In the genomic region with DNA sequence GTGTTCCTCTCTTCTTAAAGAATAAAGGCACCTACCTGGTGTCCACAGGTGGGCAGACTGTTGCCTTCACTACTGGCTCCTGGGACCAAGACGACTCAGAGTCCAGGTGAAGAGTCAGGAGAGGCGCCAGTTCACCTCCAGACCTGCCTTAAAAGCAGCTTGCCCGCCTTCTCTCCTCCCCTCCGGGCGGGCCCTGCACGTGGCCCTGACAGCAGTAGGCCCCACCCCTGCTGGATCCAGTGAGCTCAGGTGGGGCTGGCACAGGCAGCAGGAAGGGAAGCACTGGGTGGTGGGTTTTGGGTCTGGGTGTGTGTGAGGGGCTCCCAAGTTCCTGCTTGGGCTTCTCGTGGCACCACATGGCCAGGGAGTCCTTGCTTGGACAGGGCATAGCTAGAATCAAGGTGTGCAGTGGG, we compare ENCODE assay signal across 17 cellular contexts. TPM values are rescaled to one million over a fixed set of nuclear protein-coding genes. Genes with fewer than 3 reads are reported as not detected.
DNase-seq lines count a peak whose midpoint lies in the region; ATAC-seq and TF ChIP-seq lines count a peak whose summit lies in the region.
"Had no signal": no experiment of that assay in that cellular context is flagged by ENCODE, and none has a peak within 500 bp of the region (broad histone marks: within the 10 kb centered on the region; RNA-seq: fewer than 3 reads in every experiment).

A gene with protein sequence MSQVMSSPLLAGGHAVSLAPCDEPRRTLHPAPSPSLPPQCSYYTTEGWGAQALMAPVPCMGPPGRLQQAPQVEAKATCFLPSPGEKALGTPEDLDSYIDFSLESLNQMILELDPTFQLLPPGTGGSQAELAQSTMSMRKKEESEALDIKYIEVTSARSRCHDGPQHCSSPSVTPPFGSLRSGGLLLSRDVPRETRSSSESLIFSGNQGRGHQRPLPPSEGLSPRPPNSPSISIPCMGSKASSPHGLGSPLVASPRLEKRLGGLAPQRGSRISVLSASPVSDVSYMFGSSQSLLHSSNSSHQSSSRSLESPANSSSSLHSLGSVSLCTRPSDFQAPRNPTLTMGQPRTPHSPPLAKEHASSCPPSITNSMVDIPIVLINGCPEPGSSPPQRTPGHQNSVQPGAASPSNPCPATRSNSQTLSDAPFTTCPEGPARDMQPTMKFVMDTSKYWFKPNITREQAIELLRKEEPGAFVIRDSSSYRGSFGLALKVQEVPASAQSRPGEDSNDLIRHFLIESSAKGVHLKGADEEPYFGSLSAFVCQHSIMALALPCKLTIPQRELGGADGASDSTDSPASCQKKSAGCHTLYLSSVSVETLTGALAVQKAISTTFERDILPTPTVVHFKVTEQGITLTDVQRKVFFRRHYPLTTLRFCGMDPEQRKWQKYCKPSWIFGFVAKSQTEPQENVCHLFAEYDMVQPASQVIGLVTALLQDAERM (minus strand): TSS at position 125 of the 413 bp plus-strand sequence. CDS start 5,198 bp downstream, outside the sequence.

- no peaks in the 10 kb centered on the region for H3K9me3 ChIP-seq in Peyer's patch
- H3K9me3 ChIP-seq: body of pancreas, pancreas, SJCRH30 had no signal

- peaks cover 20% of the 10 kb centered on the region for H3K4me1 Mint-ChIP-seq in Calu3 (ENCODE audit: low read depth, unreplicated experiment)
- H3K4me1 Mint-ChIP-seq: CD14-positive monocyte had no signal

- BruUV-seq in Calu3 (replicated peaks; lab: Mats Ljungman, UMichigan) = no TSS peak

- H3K9me3 Mint-ChIP-seq in Calu3 (ENCODE audit: low read depth, unreplicated experiment) = no peaks in the 10 kb centered on the region
- H3K9me3 Mint-ChIP-seq: activated T-cell treated with anti-CD3 and anti-CD28 coated beads, Interleukin-2, amount 50 U/mL, for 72 hours; effector memory CD8-positive, alpha-beta T cell had no signal

- no peak within 1 kb of the TSS for H3K27ac ChIP-seq in Peyer's patch
- no peak within 1 kb of the TSS for H3K27ac ChIP-seq in rectal smooth muscle tissue (ENCODE audit: low read depth, low read length)
- H3K27ac ChIP-seq: body of pancreas, pancreas had no signal

- H3K27me3 ChIP-seq in Peyer's patch (no peaks in the 10 kb centered on the region), rectal smooth muscle tissue (ENCODE audit: control insufficient read depth, insufficient read depth, low read length) (no peaks in the 10 kb centered on the region)
- H3K27me3 ChIP-seq: body of pancreas, heart left ventricle, pancreas, SJCRH30 had no signal

- DNase-seq in Calu3 = no peak
- DNase-seq in Peyer's patch = peak in 2 of 3 donors; percentile 78 to 80
- DNase-seq in dedifferentiated amniotic fluid mesenchymal stem cell (ENCODE audit: extremely low spot score) = no peak
- DNase-seq: activated T-cell treated with anti-CD3 and anti-CD28 coated beads, Interleukin-2, amount 50 U/mL, for 72 hours; body of pancreas; effector memory CD8-positive, alpha-beta T cell; NCI-H1092 treated with DMSO at 0.1 percent for 48 hours; NCI-H774; pancreas; SJCRH30 had no signal

- peak; percentile 82 for ATAC-seq in esophagus mucosa
- no peak for ATAC-seq in GM21723 (IDR thresholded peaks at IDR 0.05; ENCODE audit: unreplicated experiment)
- no peak for ATAC-seq in GM18873 (IDR thresholded peaks at IDR 0.05; ENCODE audit: low FRiP score, unreplicated experiment)
- no peak for ATAC-seq in GM21447 (IDR thresholded peaks at IDR 0.05; ENCODE audit: unreplicated experiment)
- ATAC-seq: activated T-cell treated with anti-CD3 and anti-CD28 coated beads, Interleukin-2, amount 50 U/mL, for 72 hours; body of pancreas; effector memory CD8-positive, alpha-beta T cell; heart left ventricle had no signal

- H3K4me3 ChIP-seq in Peyer's patch (no peak within 1 kb of the TSS), rectal smooth muscle tissue (ENCODE audit: low read length) (peak within 1 kb of the TSS; percentile 18)
- H3K4me3 ChIP-seq: body of pancreas, heart left ventricle, pancreas, SJCRH30 had no signal

- TF ChIP-seq POLR2A in Peyer's patch (IDR thresholded peaks at IDR 0.05) = no peak

- no peak within 1 kb of the TSS for H3K9ac ChIP-seq in rectal smooth muscle tissue (ENCODE audit: low read length)

- intact Hi-C loops in Calu3 (cut with micrococcal nuclease; ENCODE audit: unreplicated experiment) = no loop called here

- peaks cover 0 to 26% (median 3%) of the 10 kb centered on the region in 4 donors for H3K4me1 ChIP-seq in Peyer's patch
- H3K4me1 ChIP-seq in rectal smooth muscle tissue (ENCODE audit: control insufficient read depth, insufficient read depth, low read length) = peaks cover 27% of the 10 kb centered on the region

- peak within 1 kb of the TSS; percentile 33 for H3K4me3 Mint-ChIP-seq in Calu3 (ENCODE audit: low read depth, unreplicated experiment)
- H3K4me3 Mint-ChIP-seq: activated T-cell treated with anti-CD3 and anti-CD28 coated beads, Interleukin-2, amount 50 U/mL, for 72 hours; effector memory CD8-positive, alpha-beta T cell had no signal

- no peaks in the 10 kb centered on the region for H3K36me3 ChIP-seq in Peyer's patch
- H3K36me3 ChIP-seq in rectal smooth muscle tissue (ENCODE audit: control insufficient read depth, insufficient read depth, low read length) = no peaks in the 10 kb centered on the region
- H3K36me3 ChIP-seq: heart left ventricle, pancreas, SJCRH30 had no signal

- TF ChIP-seq CTCF in Calu3 (IDR thresholded peaks at IDR 0.05; ENCODE audit: unreplicated experiment) = no peak
- no peak for TF ChIP-seq CTCF in Peyer's patch (IDR thresholded peaks at IDR 0.05)

- H3K36me3 Mint-ChIP-seq in Calu3 (ENCODE audit: insufficient read depth, unreplicated experiment) = no peaks in the 10 kb centered on the region
- H3K36me3 Mint-ChIP-seq: CD14-positive monocyte had no signal

- peaks cover 80% of the 10 kb centered on the region for H3K27me3 Mint-ChIP-seq in Calu3 (ENCODE audit: unreplicated experiment)

- no peak within 1 kb of the TSS for H3K27ac Mint-ChIP-seq in Calu3 (ENCODE audit: unreplicated experiment)
- H3K27ac Mint-ChIP-seq: activated T-cell treated with anti-CD3 and anti-CD28 coated beads, Interleukin-2, amount 50 U/mL, for 72 hours had no signal

- CTCF ChIA-PET in Calu3 (lab: Charles Lee) = interaction anchor here (0.5 to 16.2 kb wide), 18 partner anchors 8 to 838 kb away, joined by 3 to 392 read pairs (median 6); no protein-coding TSS in a partner anchor

RNA-seq across cellular contexts. Expression of the gene that starts here (rescaled TPM):
- total RNA-seq in Calu3 (2022) (0.21 and 0.44 TPM in 2 replicates), Peyer's patch (1 to 10 TPM in 3 of 4 donors, under 1 TPM in 1; 0.54 to 2.5 (median 1.7) TPM), esophagus mucosa (52.1 TPM)
- total RNA-seq: body of pancreas, SJCRH30 had no signal

Comparison
In these comparisons a context has a peak if more than half of its experiments do, and no peak if none do; other contexts are left out.
1. RNA of the gene that starts here (total RNA-seq): 52.1 TPM in esophagus mucosa (single experiment); 0.54 to 2.5 TPM in Peyer's patch and 0.21 to 0.44 TPM in Calu3; every median in the first group is over 10 times any median in the second.
2. DNase-seq: peak in Peyer's patch (2 of 3); none in Calu3 (single experiment) and dedifferentiated amniotic fluid mesenchymal stem cell (single experiment).